ENCODE assay signal across 20 cellular contexts in the genomic region with DNA sequence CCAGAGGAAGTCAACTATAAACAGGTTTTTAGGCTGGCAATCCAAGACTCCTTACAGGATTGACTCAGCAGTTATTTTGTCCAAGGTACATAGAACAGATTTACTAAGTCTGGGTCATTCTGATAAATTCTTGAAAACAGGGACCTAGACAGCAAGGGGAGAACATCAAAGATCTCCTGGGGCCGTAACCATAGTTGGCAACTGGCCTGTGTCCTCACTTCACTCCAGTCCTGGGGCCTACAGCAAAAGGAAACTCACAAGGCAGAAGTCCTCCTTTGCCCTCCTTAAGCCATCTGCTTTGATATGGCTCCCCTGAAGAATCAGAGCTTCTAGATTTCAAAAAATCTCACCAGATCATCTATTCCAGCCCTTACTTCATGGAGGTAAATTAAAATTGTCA.
A peak's percentile ranks its signal among the peaks of the same experiment; 100 is the strongest.
DNase-seq lines count a peak whose midpoint lies in the region; ATAC-seq, FAIRE-seq and TF ChIP-seq lines count a peak whose summit lies in the region.
"Had no signal": no experiment of that assay in that cellular context is flagged by ENCODE, and none has a peak within 500 bp of the region (broad histone marks: within the 10 kb centered on the region; RNA-seq: fewer than 3 reads in every experiment).

No MANE protein-coding gene starts in this region.

- no peak overlapping the region for H3K27ac ChIP-seq in left ventricle myocardium inferior (replicated peaks)
- peak overlapping the region in 1 of 2 donors; percentile 4 for H3K27ac ChIP-seq in testis
- H3K27ac ChIP-seq in small intestine (ENCODE audit: low read depth in 1 of 2, low read length in 1 of 2) = no peak overlapping the region
- H3K27ac ChIP-seq: 22Rv1, BLaER1, C4-2B had no signal

- intact Hi-C loops in Right ventricle myocardium inferior (cut with DNase I) (no loop called here), left ventricle myocardium inferior (cut with micrococcal nuclease) (no loop called here), testis (cut with DNase I; ENCODE audit: low total_unique reads) (no loop called here)

- no peaks in the 10 kb centered on the region for H3K27me3 ChIP-seq in left ventricle myocardium inferior (ENCODE audit: low read depth)
- no peaks in the 10 kb centered on the region for H3K27me3 ChIP-seq in adipocyte (replicated peaks; ENCODE audit: control insufficient read depth, insufficient read depth, low read length)
- H3K27me3 ChIP-seq in testis = no peaks in the 10 kb centered on the region
- no peaks in the 10 kb centered on the region for H3K27me3 ChIP-seq in small intestine (ENCODE audit: control insufficient read depth in 2 of 2, insufficient read depth in 2 of 2, low read length in 2 of 2)
- H3K27me3 ChIP-seq: BLaER1 had no signal

- H3K36me3 ChIP-seq in left ventricle myocardium inferior (no peaks in the 10 kb centered on the region), adipocyte (ENCODE audit: control insufficient read depth, insufficient read depth, low read length, severe bottlenecking) (no peaks in the 10 kb centered on the region), testis (ENCODE audit: low read depth, missing control alignments) (no peaks in the 10 kb centered on the region), small intestine (ENCODE audit: control insufficient read depth in 2 of 2, insufficient read depth in 2 of 2, low read length in 2 of 2) (no peaks in the 10 kb centered on the region)
- H3K36me3 ChIP-seq: BLaER1 had no signal

- H3K9me3 ChIP-seq in left ventricle myocardium inferior (replicated peaks) = no peaks in the 10 kb centered on the region
- no peaks in the 10 kb centered on the region for H3K9me3 ChIP-seq in adipocyte (ENCODE audit: control insufficient read depth, low read length)
- H3K9me3 ChIP-seq in testis = no peaks in the 10 kb centered on the region
- H3K9me3 ChIP-seq in small intestine (ENCODE audit: control insufficient read depth, low read depth) = no peaks in the 10 kb centered on the region
- H3K9me3 ChIP-seq: BLaER1, Caco-2 had no signal

- peak; percentile 48 for ATAC-seq in Right ventricle myocardium inferior
- ATAC-seq: CD8-positive, alpha-beta T cell; GM23338; HCT116 had no signal

- no peak for TF ChIP-seq POLR2A in testis (IDR thresholded peaks at IDR 0.05)

- H3K9ac ChIP-seq in adipocyte (ENCODE audit: low read length) = no peak overlapping the region
- H3K9ac ChIP-seq: BLaER1 had no signal

- TF ChIP-seq CTCF in left ventricle myocardium inferior (IDR thresholded peaks at IDR 0.05; ENCODE audit: borderline replicate concordance) (no peak), testis (IDR thresholded peaks at IDR 0.05) (no peak)

- 44 to 47% methylated on average over 1 of the region's 1 CpG for WGBS in testis, 2 donors
- WGBS in small intestine, 3 donors = 54 to 67% (median 61%) methylated on average over 1 of the region's 1 CpG

- DNase-seq in Right ventricle myocardium inferior (ENCODE audit: missing footprints) (peak; percentile 45), left ventricle myocardium inferior (no peak), adipocyte (ENCODE audit: low read depth) (peak; percentile 3), testis (peak; percentile 37), NCI-H1436 treated with DMSO at 0.1 percent for 48 hours (lab: John Stamatoyannopoulos, UW) (no peak), small intestine (no peak)
- DNase-seq: Caco-2; CD4-positive, CD25-positive, alpha-beta regulatory T cell; CD8-positive, alpha-beta T cell; DMS153; DND-41; H9 had no signal

- FAIRE-seq in small intestine (lab: Jason Lieb, UNC) = no peak
- FAIRE-seq: A204.1, G401.6, GM12892 had no signal

- H3K4me1 ChIP-seq in left ventricle myocardium inferior = no peaks in the 10 kb centered on the region
- peaks cover 11% of the 10 kb centered on the region for H3K4me1 ChIP-seq in adipocyte (ENCODE audit: control insufficient read depth, insufficient read depth, low read length)
- peaks cover 15% of the 10 kb centered on the region for H3K4me1 ChIP-seq in testis
- no peaks in the 10 kb centered on the region for H3K4me1 ChIP-seq in small intestine (ENCODE audit: control insufficient read depth in 2 of 2, insufficient read depth in 1 of 2, low read depth in 1 of 2, low read length in 1 of 2)
- H3K4me1 ChIP-seq: BLaER1 had no signal

- H3K4me3 ChIP-seq in left ventricle myocardium inferior = no peak overlapping the region
- H3K4me3 ChIP-seq in adipocyte (ENCODE audit: low read length) = no peak overlapping the region
- no peak overlapping the region for H3K4me3 ChIP-seq in testis
- no peak overlapping the region for H3K4me3 ChIP-seq in small intestine (ENCODE audit: low read depth in 1 of 2, low read length in 2 of 2)
- H3K4me3 ChIP-seq: BLaER1, GM23338 had no signal

Comparison
In these comparisons a context has a peak if more than half of its experiments do, and no peak if none do; other contexts are left out.
1. DNase-seq: peak in Right ventricle myocardium inferior (single experiment), adipocyte (single experiment) and testis (single experiment); none in left ventricle myocardium inferior (single experiment), NCI-H1436 treated with DMSO at 0.1 percent for 48 hours (single experiment) and small intestine (single experiment).